Comparison of ENCODE assay signal across 8 cellular contexts in the genomic region with DNA sequence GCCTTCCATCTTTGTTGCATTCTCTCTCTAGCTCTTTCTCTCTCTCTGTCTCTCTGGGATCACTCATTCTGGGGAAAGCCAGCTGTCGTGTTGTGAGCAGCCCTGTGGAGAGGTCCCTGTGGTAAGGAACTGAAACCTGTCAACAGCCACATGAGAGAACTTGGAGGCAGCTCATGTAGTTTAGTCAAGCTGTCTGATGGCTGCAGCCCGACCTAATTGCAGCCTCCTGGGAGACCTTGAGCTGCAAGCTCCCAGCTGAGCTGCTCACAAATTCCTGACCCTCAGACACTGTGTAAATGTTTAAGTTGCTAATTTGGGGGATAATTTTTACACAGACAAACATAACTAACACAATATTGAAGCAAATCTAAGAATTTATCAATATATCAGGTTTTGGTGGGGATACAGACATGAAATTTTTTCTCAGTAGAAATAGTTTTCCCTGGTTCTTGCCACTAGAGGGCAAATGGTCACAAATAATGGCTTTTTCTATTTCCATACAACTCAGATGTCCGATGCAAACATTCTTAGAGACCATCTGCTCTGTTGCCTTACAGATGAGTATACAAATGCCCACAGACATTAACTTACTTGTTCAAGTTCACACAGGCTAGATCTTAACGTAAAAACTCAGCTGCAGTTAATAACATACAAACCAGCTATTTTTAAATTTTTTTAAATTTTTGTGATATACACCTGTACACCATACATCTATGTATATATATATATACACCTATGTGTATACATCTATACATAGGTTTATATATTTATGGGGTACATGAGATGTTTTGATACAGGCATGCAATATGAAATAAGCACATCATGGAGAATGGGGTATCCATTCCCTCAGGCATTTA. TPM values are rescaled to one million over a fixed set of nuclear protein-coding genes. Genes with fewer than 3 reads are reported as not detected.
DNase-seq lines count a peak whose midpoint lies in the region; ATAC-seq, FAIRE-seq and TF ChIP-seq lines count a peak whose summit lies in the region.

No MANE protein-coding gene starts in this region.

- H3K4me1 ChIP-seq in BE2C, result peaks cover 5% of the 10 kb centered on the region

- peak; percentile 79 for TF ChIP-seq CTCF in BE2C (IDR thresholded peaks at IDR 0.05; ENCODE audit: low read depth, low read length)

- no peaks in the 10 kb centered on the region for H3K36me3 ChIP-seq in BE2C

- H3K4me3 ChIP-seq in BE2C (ENCODE audit: low read depth, low read length), result no peak overlapping the region

- FAIRE-seq in GM18507 (lab: Jason Lieb, UNC), result peak; percentile 63
- peak; percentile 59 for FAIRE-seq in endometrium (lab: Jason Lieb, UNC)

- DNase-seq in BE2C (peak; percentile 23), GM18507 (ENCODE audit: extremely low spot score, insufficient read length, low read depth) (no peak), NAMALWA (ENCODE audit: low spot score) (peak; percentile 78), SIG-M5 treated with dmso at 0.1 percent for 504 hours (lab: John Stamatoyannopoulos, UW; ENCODE audit: unreplicated experiment) (peak; percentile 71), myocyte (ENCODE audit: low read depth) (peak; percentile 96)
- DNase-seq in NK-92 treated with Interleukin-12 subunit alpha and Interleukin-12 subunit beta, amount 100 ng/mL, for 24 hours (lab: John Stamatoyannopoulos, UW), result no peak

- no peaks in the 10 kb centered on the region for H3K27me3 ChIP-seq in BE2C

- H3K9me3 ChIP-seq in BE2C, result no peaks in the 10 kb centered on the region

- peak; percentile 91 for ATAC-seq in HG02763 (IDR thresholded peaks at IDR 0.05; ENCODE audit: unreplicated experiment)

RNA-seq across cellular contexts. Expression of a gene that starts 15.5 kb away (rescaled TPM):
- polyA plus RNA-seq in BE2C (2012; ENCODE audit: insufficient read depth, insufficient read length, low read depth), result 32.1 TPM
- total RNA-seq in myocyte, result 35.6 and 44.3 TPM in 2 replicates
- 16.8 TPM for polyA plus RNA-seq in myocyte (2012)

RNA-seq across cellular contexts. Expression of a gene that starts 46.3 kb away (rescaled TPM):
- 2.1 TPM for polyA plus RNA-seq in BE2C (2012; ENCODE audit: insufficient read depth, insufficient read length, low read depth)
- 15.9 and 20.7 TPM in 2 replicates for total RNA-seq in myocyte
- 35.3 TPM for polyA plus RNA-seq in myocyte (2012)

Comparison
In these comparisons a context has a peak if more than half of its experiments do, and no peak if none do; other contexts are left out.
1. DNase-seq: peak in BE2C (single experiment), NAMALWA (single experiment), SIG-M5 treated with dmso at 0.1 percent for 504 hours (single experiment) and myocyte (single experiment); none in GM18507 (single experiment) and NK-92 treated with Interleukin-12 subunit alpha and Interleukin-12 subunit beta, amount 100 ng/mL, for 24 hours (single experiment).